ENCODE assay signal across 8 cellular contexts in genomic region chr4:113145519-113146291, GRCh38.
DNase-seq lines count a peak whose midpoint lies in the region; ATAC-seq and TF ChIP-seq lines count a peak whose summit lies in the region.

No MANE protein-coding gene starts in this region.

- H4K20me1 ChIP-seq in neural cell (ENCODE audit: insufficient read depth), result no peaks in the 10 kb centered on the region

- peak overlapping the region in 3 of 4 donors; percentile 29 to 37 (median 34) for H3K27ac ChIP-seq in gastroesophageal sphincter
- H3K27ac ChIP-seq in neural cell (ENCODE audit: low read length), result peak overlapping the region; percentile 23

- TF ChIP-seq EP300 in gastroesophageal sphincter (IDR thresholded peaks at IDR 0.05) (no peak), neural cell (conservative IDR thresholded peaks at IDR 0.05; ENCODE audit: poor library complexity, severe bottlenecking) (no peak)

- H3K4me3 ChIP-seq in gastroesophageal sphincter, result no peak overlapping the region
- peak overlapping the region; percentile 31 for H3K4me3 ChIP-seq in neural cell (ENCODE audit: low read length)

- no peak for TF ChIP-seq POLR2A in gastroesophageal sphincter (IDR thresholded peaks at IDR 0.05)

- no peak for TF ChIP-seq RAD21 in neural cell (conservative IDR thresholded peaks at IDR 0.05)

- H3K4me2 ChIP-seq in neural cell (ENCODE audit: low read length), result no peak overlapping the region

- H3F3A ChIP-seq in neural cell (ENCODE audit: insufficient read depth, low read length, poor library complexity, severe bottlenecking), result no peaks in the 10 kb centered on the region

- DNase-seq in Ammon's horn (ENCODE audit: low spot score) (peak; percentile 44), MV-4-11 (lab: John Stamatoyannopoulos, UW) (peak; percentile 53), immature natural killer cell (no peak), DMS153 treated with DMSO at 0.1 percent for 48 hours (lab: John Stamatoyannopoulos, UW; ENCODE audit: unreplicated experiment) (no peak)

- ATAC-seq in gastroesophageal sphincter, result no peak
- no peak for ATAC-seq in GM18520 (IDR thresholded peaks at IDR 0.05; ENCODE audit: unreplicated experiment)
- no peak for ATAC-seq in GM21528 (IDR thresholded peaks at IDR 0.05; ENCODE audit: low FRiP score, unreplicated experiment)

- no peak for TF ChIP-seq CTCF in gastroesophageal sphincter (IDR thresholded peaks at IDR 0.05)
- TF ChIP-seq CTCF in neural cell (IDR thresholded peaks at IDR 0.05; ENCODE audit: poor library complexity, severe bottlenecking), result no peak

- no peaks in the 10 kb centered on the region for H3K9me2 ChIP-seq in neural cell (ENCODE audit: insufficient read depth, low read length)

- H3K36me3 ChIP-seq in gastroesophageal sphincter (no peaks in the 10 kb centered on the region), neural cell (ENCODE audit: insufficient read depth, low read length) (no peaks in the 10 kb centered on the region)

- H3K4me1 ChIP-seq in gastroesophageal sphincter, result peaks cover 0 to 21% (median 0%) of the 10 kb centered on the region in 3 donors

- no peaks in the 10 kb centered on the region for H3K27me3 ChIP-seq in gastroesophageal sphincter
- no peaks in the 10 kb centered on the region for H3K27me3 ChIP-seq in neural cell (ENCODE audit: insufficient read depth, low read depth, low read length)

- no peaks in the 10 kb centered on the region for H3K4me1 Mint-ChIP-seq in immature natural killer cell

- H3K36me3 Mint-ChIP-seq in immature natural killer cell, result no peaks in the 10 kb centered on the region

- no peak overlapping the region for H3K4me3 Mint-ChIP-seq in immature natural killer cell

- H3K27me3 Mint-ChIP-seq in immature natural killer cell (ENCODE audit: low read depth in 3 of 3), result no peaks in the 10 kb centered on the region

- WGBS in gastroesophageal sphincter (ENCODE audit: low coverage in 1 of 2), 2 donors, result 43 to 64% methylated on average over 4 to 6 of the region's 8 CpGs

- peaks cover 0 to 10% (median 4%) of the 10 kb centered on the region in 6 donors for H3K9me3 Mint-ChIP-seq in immature natural killer cell

- no peak overlapping the region for H2AFZ ChIP-seq in neural cell (ENCODE audit: low read depth, low read length)

- H3K9me3 ChIP-seq in gastroesophageal sphincter (no peaks in the 10 kb centered on the region), neural cell (ENCODE audit: low read length) (no peaks in the 10 kb centered on the region)

- H3K79me2 ChIP-seq in neural cell (replicated peaks; ENCODE audit: insufficient read depth, low read length), result no peaks in the 10 kb centered on the region

- no peak overlapping the region for H3K27ac Mint-ChIP-seq in immature natural killer cell

- peak overlapping the region; percentile 17 for H3K9ac ChIP-seq in neural cell (ENCODE audit: low read length)

TF ChIP-seq in neural cell, 6 proteins besides CTCF, POLR2A, EP300 and RAD21:
- TF ChIP-seq EZH2 (IDR thresholded peaks at IDR 0.05; ENCODE audit: borderline replicate concordance, insufficient read depth, low read length, poor library complexity, severe bottlenecking), result no peak
- no peak for TF ChIP-seq MXI1 (conservative IDR thresholded peaks at IDR 0.05; ENCODE audit: poor library complexity, severe bottlenecking)
- no peak for TF ChIP-seq SMC3 (conservative IDR thresholded peaks at IDR 0.05; ENCODE audit: poor library complexity)
- TF ChIP-seq REST (IDR thresholded peaks at IDR 0.05; ENCODE audit: borderline replicate concordance), result no peak
- TF ChIP-seq POLR2AphosphoS5 (IDR thresholded peaks at IDR 0.05), result no peak
- TF ChIP-seq TAF1 (IDR thresholded peaks at IDR 0.05; ENCODE audit: low read depth), result no peak

Comparison
In these comparisons a context has a peak if more than half of its experiments do, and no peak if none do; other contexts are left out.
1. DNase-seq: peak in Ammon's horn (single experiment) and MV-4-11 (single experiment); none in immature natural killer cell (0 of 3) and DMS153 treated with DMSO at 0.1 percent for 48 hours (single experiment).